Comparison of ENCODE assay signal across 23 cellular contexts in genomic region chr5:86039351-86039750, GRCh38.
A peak's percentile ranks its signal among the peaks of the same experiment; 100 is the strongest.
DNase-seq lines count a peak whose midpoint lies in the region; ATAC-seq and TF ChIP-seq lines count a peak whose summit lies in the region.
"Had no signal": no experiment of that assay in that cellular context is flagged by ENCODE, and none has a peak within 500 bp of the region (broad histone marks: within the 10 kb centered on the region; RNA-seq: fewer than 3 reads in every experiment).

No MANE protein-coding gene starts in this region.

- intact Hi-C loops in HCT116 (cut with micrococcal nuclease) (no loop called here), thyroid gland (cut with DNase I) (no loop called here), left lung (cut with DNase I) (no loop called here)

- no peaks in the 10 kb centered on the region for H4K20me1 ChIP-seq in HCT116 (ENCODE audit: insufficient read depth)
- H4K20me1 ChIP-seq: BLaER1 had no signal

- no peak overlapping the region for H3K9ac ChIP-seq in HCT116 (ENCODE audit: low read length)
- H3K9ac ChIP-seq: BLaER1 had no signal

- H3K27ac ChIP-seq in HCT116 (ENCODE audit: low read depth, low read length), result no peak overlapping the region
- peak overlapping the region; percentile 36 for H3K27ac ChIP-seq in WERI-Rb-1
- H3K27ac ChIP-seq in thyroid gland, result no peak overlapping the region
- no peak overlapping the region for H3K27ac ChIP-seq in left lung
- H3K27ac ChIP-seq: 22Rv1, BLaER1 had no signal

- no peak for TF ChIP-seq POLR2A in HCT116 (IDR thresholded peaks at IDR 0.05; ENCODE audit: borderline replicate concordance, extremely low read depth, insufficient read depth, insufficient read length)
- TF ChIP-seq POLR2A in thyroid gland (IDR thresholded peaks at IDR 0.05), result no peak

- peak overlapping the region; percentile 60 for H3K4me2 ChIP-seq in HCT116 (ENCODE audit: low read length)
- H3K4me2 ChIP-seq: BLaER1 had no signal

- WGBS in thyroid gland, 2 donors, result 53 to 66% methylated on average over 7 of the region's 7 CpGs

- CTCF ChIA-PET in HCT116 (lab: Charles Lee), result no interaction called here

- peak; percentile 44 for DNase-seq in NCI-H82 (lab: John Stamatoyannopoulos, UW)
- no peak for DNase-seq in NCI-H82 treated with DMSO at 0.1 percent for 48 hours (lab: John Stamatoyannopoulos, UW; ENCODE audit: unreplicated experiment)
- DNase-seq in HCT116 (ENCODE audit: low read depth, low spot score), result no peak
- peak; percentile 51 for DNase-seq in WERI-Rb-1
- DNase-seq in thyroid gland, result no peak
- DNase-seq in left lung, result no peak
- no peak for DNase-seq in cerebellar nuclear complex (lab: John Stamatoyannopoulos, UW)
- DNase-seq: ACHN; BE2C; C1 segment of cervical spinal cord; CD4-positive, alpha-beta memory T cell; CD4-positive, CD25-positive, alpha-beta regulatory T cell; CD8-positive, alpha-beta memory T cell; COR-L47; DMS 273 treated with DMSO at 0.1 percent for 48 hours; DMS153; DMS53; DMS79; DND-41; EL; GF-D8 had no signal

- POLR2A ChIA-PET in HCT116 (lab: Charles Lee), result no interaction called here

- BruUV-seq in HCT116 (replicated peaks; lab: Mats Ljungman, UMichigan), result no TSS peak

- no peaks in the 10 kb centered on the region for H3K79me2 ChIP-seq in HCT116 (ENCODE audit: insufficient read depth, low read length)

- no peaks in the 10 kb centered on the region for H3K36me3 ChIP-seq in HCT116 (ENCODE audit: control insufficient read depth in 1 of 2, insufficient read depth in 2 of 2, low read length in 2 of 2)
- no peaks in the 10 kb centered on the region for H3K36me3 ChIP-seq in WERI-Rb-1
- H3K36me3 ChIP-seq in thyroid gland, result no peaks in the 10 kb centered on the region
- no peaks in the 10 kb centered on the region for H3K36me3 ChIP-seq in left lung
- H3K36me3 ChIP-seq: BE2C, BLaER1 had no signal

- peak overlapping the region; percentile 46 for H2AFZ ChIP-seq in HCT116 (ENCODE audit: low read depth, low read length, poor library complexity, severe bottlenecking)

- TF ChIP-seq RAD21 in HCT116 (IDR thresholded peaks at IDR 0.05; ENCODE audit: low read depth), result no peak

- H3K4me1 ChIP-seq in HCT116 (ENCODE audit: control insufficient read depth in 1 of 2, insufficient read depth in 2 of 2, low read length in 2 of 2) (peaks cover 5 to 8% of the 10 kb centered on the region in 2 experiments; a peak in 3 of 4 replicates), thyroid gland (no peaks in the 10 kb centered on the region), left lung (no peaks in the 10 kb centered on the region)
- H3K4me1 ChIP-seq: BE2C, BLaER1 had no signal

- TF ChIP-seq CTCF in HCT116 (IDR thresholded peaks at IDR 0.05 in 2 of 3, conservative IDR thresholded peaks at IDR 0.05 in 1 of 3; ENCODE audit: borderline replicate concordance in 1 of 3, insufficient read depth in 1 of 3, low read depth in 2 of 3, low read length in 2 of 3) (no peak), WERI-Rb-1 (IDR thresholded peaks at IDR 0.05; ENCODE audit: low read depth, low read length) (no peak), thyroid gland (IDR thresholded peaks at IDR 0.05) (no peak), left lung (IDR thresholded peaks at IDR 0.05) (no peak)

- ATAC-seq in HCT116 (no peak), left lung (no peak)

- H3K27me3 ChIP-seq in HCT116 (ENCODE audit: insufficient read depth, low read length) (no peaks in the 10 kb centered on the region), WERI-Rb-1 (ENCODE audit: insufficient read depth, low read depth, severe bottlenecking) (no peaks in the 10 kb centered on the region), thyroid gland (no peaks in the 10 kb centered on the region), left lung (no peaks in the 10 kb centered on the region)
- H3K27me3 ChIP-seq: BE2C, BLaER1 had no signal

- H3K9me3 ChIP-seq in HCT116 (ENCODE audit: control insufficient read depth in 1 of 2, insufficient read depth in 1 of 2, low read depth in 1 of 2, low read length in 2 of 2) (no peaks in the 10 kb centered on the region), WERI-Rb-1 (ENCODE audit: severe bottlenecking) (no peaks in the 10 kb centered on the region), thyroid gland (no peaks in the 10 kb centered on the region), left lung (peaks cover 0 to 2% of the 10 kb centered on the region in 2 donors)
- H3K9me3 ChIP-seq: BE2C, BLaER1 had no signal

- H3K9me2 ChIP-seq in HCT116 (ENCODE audit: insufficient read depth), result no peaks in the 10 kb centered on the region

- no peak overlapping the region for H3K4me3 ChIP-seq in HCT116 (replicated peaks in 1 of 2; ENCODE audit: low read depth in 1 of 2, low read length in 2 of 2)
- H3K4me3 ChIP-seq in WERI-Rb-1 (ENCODE audit: low read depth, low read length), result no peak overlapping the region
- H3K4me3 ChIP-seq in thyroid gland (replicated peaks in 1 of 3), result no peak overlapping the region
- no peak overlapping the region for H3K4me3 ChIP-seq in left lung
- H3K4me3 ChIP-seq: BLaER1 had no signal

- RAD21 ChIA-PET in HCT116 (lab: Charles Lee; ENCODE audit: low non-redundant PET in 1 of 2, low total read pairs in 2 of 2, uncharacterized antibody in 2 of 2, unreplicated experiment in 2 of 2), result no interaction called here

TF ChIP-seq in HCT116, 20 proteins besides CTCF, POLR2A, EP300 and RAD21:
- no peak for TF ChIP-seq FOSL1 (IDR thresholded peaks at IDR 0.05; ENCODE audit: low read depth)
- TF ChIP-seq ATF3 (IDR thresholded peaks at IDR 0.05), result no peak
- no peak for TF ChIP-seq SP1 (IDR thresholded peaks at IDR 0.05; ENCODE audit: low read depth)
- no peak for TF ChIP-seq ELF1 (IDR thresholded peaks at IDR 0.05; ENCODE audit: borderline replicate concordance, low read depth)
- TF ChIP-seq, protein P1, sequence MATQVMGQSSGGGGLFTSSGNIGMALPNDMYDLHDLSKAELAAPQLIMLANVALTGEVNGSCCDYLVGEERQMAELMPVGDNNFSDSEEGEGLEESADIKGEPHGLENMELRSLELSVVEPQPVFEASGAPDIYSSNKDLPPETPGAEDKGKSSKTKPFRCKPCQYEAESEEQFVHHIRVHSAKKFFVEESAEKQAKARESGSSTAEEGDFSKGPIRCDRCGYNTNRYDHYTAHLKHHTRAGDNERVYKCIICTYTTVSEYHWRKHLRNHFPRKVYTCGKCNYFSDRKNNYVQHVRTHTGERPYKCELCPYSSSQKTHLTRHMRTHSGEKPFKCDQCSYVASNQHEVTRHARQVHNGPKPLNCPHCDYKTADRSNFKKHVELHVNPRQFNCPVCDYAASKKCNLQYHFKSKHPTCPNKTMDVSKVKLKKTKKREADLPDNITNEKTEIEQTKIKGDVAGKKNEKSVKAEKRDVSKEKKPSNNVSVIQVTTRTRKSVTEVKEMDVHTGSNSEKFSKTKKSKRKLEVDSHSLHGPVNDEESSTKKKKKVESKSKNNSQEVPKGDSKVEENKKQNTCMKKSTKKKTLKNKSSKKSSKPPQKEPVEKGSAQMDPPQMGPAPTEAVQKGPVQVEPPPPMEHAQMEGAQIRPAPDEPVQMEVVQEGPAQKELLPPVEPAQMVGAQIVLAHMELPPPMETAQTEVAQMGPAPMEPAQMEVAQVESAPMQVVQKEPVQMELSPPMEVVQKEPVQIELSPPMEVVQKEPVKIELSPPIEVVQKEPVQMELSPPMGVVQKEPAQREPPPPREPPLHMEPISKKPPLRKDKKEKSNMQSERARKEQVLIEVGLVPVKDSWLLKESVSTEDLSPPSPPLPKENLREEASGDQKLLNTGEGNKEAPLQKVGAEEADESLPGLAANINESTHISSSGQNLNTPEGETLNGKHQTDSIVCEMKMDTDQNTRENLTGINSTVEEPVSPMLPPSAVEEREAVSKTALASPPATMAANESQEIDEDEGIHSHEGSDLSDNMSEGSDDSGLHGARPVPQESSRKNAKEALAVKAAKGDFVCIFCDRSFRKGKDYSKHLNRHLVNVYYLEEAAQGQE (IDR thresholded peaks at IDR 0.05; ENCODE audit: low read depth), result no peak
- TF ChIP-seq MAX (IDR thresholded peaks at IDR 0.05), result no peak
- TF ChIP-seq CEBPB (IDR thresholded peaks at IDR 0.05; ENCODE audit: low read depth), result no peak
- TF ChIP-seq ZNF274 (IDR thresholded peaks at IDR 0.05; ENCODE audit: low read depth, low read length), result no peak
- no peak for TF ChIP-seq ZBTB33 (IDR thresholded peaks at IDR 0.05; ENCODE audit: extremely low read depth, insufficient replicate concordance, low read length)
- TF ChIP-seq CBX3 (IDR thresholded peaks at IDR 0.05; ENCODE audit: low read depth), result no peak
- no peak for TF ChIP-seq EZH2phosphoT487 (IDR thresholded peaks at IDR 0.05; ENCODE audit: borderline replicate concordance)
- no peak for TF ChIP-seq EGR1 (IDR thresholded peaks at IDR 0.05; ENCODE audit: low read depth)
- no peak for TF ChIP-seq YY1 (IDR thresholded peaks at IDR 0.05; ENCODE audit: extremely low read depth, insufficient replicate concordance, low read depth, low read length)
- TF ChIP-seq TCF7L2 (IDR thresholded peaks at IDR 0.05; ENCODE audit: borderline replicate concordance, extremely low read depth, insufficient read depth, insufficient read length), result no peak
- TF ChIP-seq ZFX (IDR thresholded peaks at IDR 0.05), result no peak
- no peak for TF ChIP-seq SIN3A (IDR thresholded peaks at IDR 0.05; ENCODE audit: low read depth)
- TF ChIP-seq SRF (IDR thresholded peaks at IDR 0.05; ENCODE audit: low read depth), result no peak

Comparison
In these comparisons a context has a peak if more than half of its experiments do, and no peak if none do; other contexts are left out.
1. DNase-seq: peak in NCI-H82 (single experiment) and WERI-Rb-1 (single experiment); none in NCI-H82 treated with DMSO at 0.1 percent for 48 hours (single experiment), HCT116 (single experiment), thyroid gland (0 of 2), left lung (0 of 2) and cerebellar nuclear complex (0 of 2).